In genomic region chr2:217653240-217653639, GRCh38 we compare ENCODE assay signal across 10 cellular contexts.
DNase-seq lines count a peak whose midpoint lies in the region; TF ChIP-seq lines count a peak whose summit lies in the region.
"Had no signal": no experiment of that assay in that cellular context is flagged by ENCODE, and none has a peak within 500 bp of the region (broad histone marks: within the 10 kb centered on the region; RNA-seq: fewer than 3 reads in every experiment).

No MANE protein-coding gene starts in this region.

- no peak overlapping the region for H3K9ac ChIP-seq in neuronal stem cell (ENCODE audit: low read depth, low read length, poor library complexity)

- no peak overlapping the region for H2BK12ac ChIP-seq in neuronal stem cell (ENCODE audit: low read length)

- H3K4ac ChIP-seq in neuronal stem cell (ENCODE audit: low read length), result no peak overlapping the region

- H3K23ac ChIP-seq in neuronal stem cell (ENCODE audit: low read depth, low read length, poor library complexity), result no peak overlapping the region

- no peaks in the 10 kb centered on the region for H3K27me3 ChIP-seq in esophagus squamous epithelium
- H3K27me3 ChIP-seq in neuronal stem cell (ENCODE audit: control insufficient read depth in 3 of 3, insufficient read depth in 3 of 3, low read depth in 1 of 3, low read length in 3 of 3), result peaks cover 0 to 5% (median 0%) of the 10 kb centered on the region in 3 experiments
- H3K27me3 ChIP-seq in effector memory CD4-positive, alpha-beta T cell (replicated peaks; ENCODE audit: control insufficient read depth, insufficient read depth, low read length, poor library complexity, severe bottlenecking), result no peaks in the 10 kb centered on the region

- H3K4me1 ChIP-seq in esophagus squamous epithelium, result peaks cover 6 to 68% (median 34%) of the 10 kb centered on the region in 3 donors
- H3K4me1 ChIP-seq in neuronal stem cell (ENCODE audit: control insufficient read depth in 2 of 2, insufficient read depth in 1 of 2, low read depth in 1 of 2, low read length in 2 of 2), result peaks cover 0 to 6% of the 10 kb centered on the region in 2 donors
- no peaks in the 10 kb centered on the region for H3K4me1 ChIP-seq in effector memory CD4-positive, alpha-beta T cell (ENCODE audit: control insufficient read depth, insufficient read depth, low read length, poor library complexity, severe bottlenecking)

- H3K36me3 ChIP-seq in esophagus squamous epithelium (no peaks in the 10 kb centered on the region), neuronal stem cell (replicated peaks in 1 of 2; ENCODE audit: control insufficient read depth in 2 of 2, insufficient read depth in 2 of 2, low read length in 2 of 2) (no peaks in the 10 kb centered on the region)
- H3K36me3 ChIP-seq in effector memory CD4-positive, alpha-beta T cell (ENCODE audit: control insufficient read depth, insufficient read depth, low read length), result no peaks in the 10 kb centered on the region

- no peak overlapping the region for H2AFZ ChIP-seq in neuronal stem cell (ENCODE audit: low read length)

- no peak overlapping the region for H3K4me3 ChIP-seq in esophagus squamous epithelium
- no peak overlapping the region for H3K4me3 ChIP-seq in neuronal stem cell (ENCODE audit: low read length in 2 of 2)
- H3K4me3 ChIP-seq in effector memory CD4-positive, alpha-beta T cell (ENCODE audit: insufficient read depth, low read depth, low read length, poor library complexity, severe bottlenecking), result no peak overlapping the region

- H2AK5ac ChIP-seq in neuronal stem cell (ENCODE audit: low read depth, low read length), result peak overlapping the region; percentile 56

- H3K14ac ChIP-seq in neuronal stem cell (ENCODE audit: low read length), result no peak overlapping the region

- H3K9me3 ChIP-seq in esophagus squamous epithelium (no peaks in the 10 kb centered on the region), neuronal stem cell (replicated peaks in 1 of 2; ENCODE audit: control insufficient read depth in 2 of 2, insufficient read depth in 1 of 2, low read depth in 1 of 2, low read length in 2 of 2) (no peaks in the 10 kb centered on the region)
- no peaks in the 10 kb centered on the region for H3K9me3 ChIP-seq in effector memory CD4-positive, alpha-beta T cell (ENCODE audit: control insufficient read depth, low read length)

- TF ChIP-seq POLR2A in esophagus squamous epithelium (IDR thresholded peaks at IDR 0.05), result no peak

- intact Hi-C loops in esophagus squamous epithelium (cut with DNase I), result loop anchor here (5.0 kb wide), 1 partner anchor 59 kb away; no protein-coding TSS in a partner anchor

- DNase-seq in AG08395 (ENCODE audit: low spot score) (peak; percentile 95), NCI-H226 (peak; percentile 57), esophagus squamous epithelium (lab: John Stamatoyannopoulos, UW) (no peak), neuronal stem cell (ENCODE audit: low spot score) (no peak), GM19240 (ENCODE audit: insufficient read length, low spot score) (no peak)
- no peak for DNase-seq in effector CD8-positive, alpha-beta T cell (lab: John Stamatoyannopoulos, UW)
- no peak for DNase-seq in activated T-cell treated with anti-CD3 and anti-CD28 coated beads, Interleukin-2, amount 50 U/mL, for 1 hour
- DNase-seq in effector memory CD4-positive, alpha-beta T cell, result no peak
- DNase-seq: Karpas-422; stimulated activated CD4-positive, alpha-beta T cell treated with anti-CD3 and anti-CD28 coated beads, Interleukin-4, amount 100 ng/mL, for 24 hours had no signal

- no peak overlapping the region for H4K8ac ChIP-seq in neuronal stem cell (ENCODE audit: low read depth, low read length)

- H4K91ac ChIP-seq in neuronal stem cell (ENCODE audit: low read depth, low read length, poor library complexity), result no peak overlapping the region

- no peak overlapping the region for H3K4me2 ChIP-seq in neuronal stem cell (ENCODE audit: insufficient read depth, low read length, poor library complexity, severe bottlenecking)

- H2BK120ac ChIP-seq in neuronal stem cell (ENCODE audit: low read depth, low read length), result no peak overlapping the region

- 5 to 19% methylated on average over 5 of the region's 6 CpGs for WGBS in esophagus squamous epithelium, 2 donors
- WGBS in neuronal stem cell (ENCODE audit: extremely low coverage in 2 of 2, insufficient read length in 2 of 2, insufficient replicate concordance in 1 of 2), 2 donors, result no CpG with 5 or more reads among the region's 6 CpGs

- TF ChIP-seq CTCF in esophagus squamous epithelium (IDR thresholded peaks at IDR 0.05), result peak in 2 of 6 experiments; percentile 18 to 51

- no peak overlapping the region for H2BK5ac ChIP-seq in neuronal stem cell (ENCODE audit: low read length)

- no peaks in the 10 kb centered on the region for H3K79me1 ChIP-seq in neuronal stem cell (ENCODE audit: low read depth, low read length)

- H2BK15ac ChIP-seq in neuronal stem cell (ENCODE audit: low read length), result no peak overlapping the region

- peak overlapping the region; percentile 73 for H3K18ac ChIP-seq in neuronal stem cell (ENCODE audit: low read length)

- peak overlapping the region; percentile 82 to 90 (median 88) for H3K27ac ChIP-seq in esophagus squamous epithelium
- H3K27ac ChIP-seq in neuronal stem cell (replicated peaks; ENCODE audit: low read length), result no peak overlapping the region
- no peak overlapping the region for H3K27ac ChIP-seq in effector memory CD4-positive, alpha-beta T cell (ENCODE audit: insufficient read depth, low read length, poor library complexity, severe bottlenecking)

Comparison
In these comparisons a context has a peak if more than half of its experiments do, and no peak if none do; other contexts are left out.
1. DNase-seq: peak in AG08395 (single experiment) and NCI-H226 (single experiment); none in esophagus squamous epithelium (single experiment), neuronal stem cell (single experiment), GM19240 (single experiment), effector CD8-positive, alpha-beta T cell (single experiment), activated T-cell treated with anti-CD3 and anti-CD28 coated beads, Interleukin-2, amount 50 U/mL, for 1 hour (single experiment) and effector memory CD4-positive, alpha-beta T cell (0 of 3).
2. H3K27ac ChIP-seq: peak in esophagus squamous epithelium (4 of 4); none in neuronal stem cell (single experiment) and effector memory CD4-positive, alpha-beta T cell (single experiment).